38 cellular contexts compared by ENCODE assay signal in the genomic region with DNA sequence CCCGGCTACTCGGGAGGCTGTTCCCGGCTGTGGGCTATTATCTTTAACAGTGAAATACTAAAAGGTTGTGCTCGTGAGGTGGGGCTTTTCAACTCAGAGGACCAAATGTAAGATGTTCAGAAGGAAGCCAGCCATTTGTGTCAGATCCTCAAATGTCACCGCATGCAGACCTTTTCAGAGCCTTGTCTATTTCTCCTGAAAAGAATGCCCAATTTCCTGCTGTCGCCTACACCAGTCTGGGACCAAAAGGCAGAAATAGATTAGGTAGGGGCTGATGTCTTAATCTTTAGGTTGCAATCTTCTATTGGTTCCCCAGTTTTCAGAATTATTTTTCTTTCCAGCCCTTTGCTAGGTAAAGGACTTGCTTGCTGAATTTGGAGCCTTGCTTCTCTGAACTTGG. TPM values are rescaled to one million over a fixed set of nuclear protein-coding genes. Genes with fewer than 3 reads are reported as not detected.
"Had no signal": no experiment of that assay in that cellular context is flagged by ENCODE, and none has a peak within 500 bp of the region (broad histone marks: within the 10 kb centered on the region; RNA-seq: fewer than 3 reads in every experiment).

No MANE protein-coding gene starts in this region.

- H3K36me3 ChIP-seq: ascending aorta, cardiac muscle cell had no signal

- FAIRE-seq: bronchial epithelial cell, TTC549 had no signal

- H3K27me3 ChIP-seq: ascending aorta, cardiac muscle cell had no signal

- DNase-seq: activated B cell treated with CpG ODN at 0.5 μM for 24 hours; activated CD4-positive, alpha-beta memory T cell treated with anti-CD3 and anti-CD28 coated beads, Interleukin-2, amount 10 ng/mL, durations not matched to agents 7 days and 5 days; activated CD4-positive, alpha-beta T cell treated with anti-CD3 and anti-CD28 coated beads for 4 hours; activated CD4-positive, alpha-beta T cell treated with anti-CD3 and anti-CD28 coated beads, Interleukin-2, amount 10 ng/mL, durations not matched to agents 24 days and 14 days; activated CD4-positive, alpha-beta T cell treated with anti-CD3 and anti-CD28 coated beads, Interleukin-2, amount 50 U/mL, for 1 hour; activated CD4-positive, alpha-beta T cell treated with anti-CD3 and anti-CD28 coated beads, Interleukin-2, amount 50 U/mL, for 4 hours; activated CD4-positive, CD25-positive, alpha-beta regulatory T cell treated with anti-CD3 and anti-CD28 coated beads, Interleukin-2, amount 50 U/mL, for 72 hours; activated CD8-positive, alpha-beta memory T cell treated with anti-CD3 and anti-CD28 coated beads for 24 hours; activated CD8-positive, alpha-beta memory T cell treated with anti-CD3 and anti-CD28 coated beads, Interleukin-2, amount 10 ng/mL, durations not matched to agents 7 days and 5 days; activated CD8-positive, alpha-beta memory T cell treated with anti-CD3 and anti-CD28 coated beads, Interleukin-2, amount 50 U/mL, for 48 hours; activated effector memory CD4-positive, alpha-beta T cell treated with Interleukin-2 at 50 U/mL for 16 hours; activated gamma-delta T cell; activated naive CD4-positive, alpha-beta T cell treated with anti-CD3 and anti-CD28 coated beads, Interleukin-2, amount 10 ng/mL, durations not matched to agents 7 days and 5 days; activated naive CD4-positive, alpha-beta T cell treated with Interleukin-2 at 50 U/mL for 16 hours; activated naive CD8-positive, alpha-beta T cell treated with anti-CD3 and anti-CD28 coated beads, Interleukin-2, amount 10 ng/mL, durations not matched to agents 7 days and 5 days; activated naive CD8-positive, alpha-beta T cell treated with anti-CD3 and anti-CD28 coated beads, Interleukin-2, amount 50 U/mL, for 24 hours; activated T-cell treated with anti-CD3 and anti-CD28 coated beads, Interleukin-2, amount 50 U/mL, for 24 hours; activated T-cell treated with anti-CD3 and anti-CD28 coated beads, Interleukin-2, amount 50 U/mL, for 48 hours; amygdala; anterior cingulate cortex; caudate nucleus; cerebellar nuclear complex; T-helper 1 cell; T-helper 2 cell; T-helper 9 cell had no signal

- H3K27ac ChIP-seq: ascending aorta, cardiac muscle cell, VCaP had no signal

- H3K36me3 Mint-ChIP-seq: activated CD8-positive, alpha-beta memory T cell treated with anti-CD3 and anti-CD28 coated beads, Interleukin-2, amount 10 ng/mL, durations not matched to agents 7 days and 5 days; activated naive CD4-positive, alpha-beta T cell treated with anti-CD3 and anti-CD28 coated beads, Interleukin-2, amount 10 ng/mL, durations not matched to agents 7 days and 5 days; activated naive CD4-positive, alpha-beta T cell treated with anti-CD3 and anti-CD28 coated beads, Interleukin-2, amount 50 U/mL, for 24 hours; activated naive CD8-positive, alpha-beta T cell; activated naive CD8-positive, alpha-beta T cell treated with anti-CD3 and anti-CD28 coated beads, Interleukin-2, amount 10 ng/mL, durations not matched to agents 7 days and 5 days; brain had no signal

- H3K27ac Mint-ChIP-seq: activated B cell treated with CpG ODN at 0.5 μM for 24 hours; activated CD4-positive, alpha-beta memory T cell treated with anti-CD3 and anti-CD28 coated beads, Interleukin-2, amount 10 ng/mL, durations not matched to agents 7 days and 5 days; activated CD4-positive, alpha-beta T cell treated with anti-CD3 and anti-CD28 coated beads, Interleukin-2, amount 10 ng/mL, durations not matched to agents 24 days and 14 days; activated CD8-positive, alpha-beta memory T cell treated with anti-CD3 and anti-CD28 coated beads, Interleukin-2, amount 10 ng/mL, durations not matched to agents 7 days and 5 days; activated naive CD4-positive, alpha-beta T cell treated with anti-CD3 and anti-CD28 coated beads, Interleukin-2, amount 10 ng/mL, durations not matched to agents 7 days and 5 days; activated naive CD4-positive, alpha-beta T cell treated with anti-CD3 and anti-CD28 coated beads, Interleukin-2, amount 50 U/mL, for 24 hours; activated naive CD8-positive, alpha-beta T cell; activated naive CD8-positive, alpha-beta T cell treated with anti-CD3 and anti-CD28 coated beads, Interleukin-2, amount 10 ng/mL, durations not matched to agents 7 days and 5 days; activated naive CD8-positive, alpha-beta T cell treated with anti-CD3 and anti-CD28 coated beads, Interleukin-2, amount 50 U/mL, for 24 hours; activated T-cell treated with anti-CD3 and anti-CD28 coated beads, Interleukin-2, amount 50 U/mL, for 24 hours; activated T-helper 2 cell treated with anti-CD3 and anti-CD28 coated beads, Interferon-gamma antibody, Interleukin-2, Interleukin-4, amounts not matched to agents 10 μg/mL and 5 μg/mL and 100 μg/mL, durations not matched to agents 14 hours and 24 hours and 36 hours; brain; T-helper 1 cell treated with Interleukin-12 subunit alpha and Interleukin-12 subunit beta and Interleukin-4 antibody, amounts not matched to agents 30 μg/mL and 1 μg/mL, for 36 hours; T-helper 2 cell treated with Interferon-gamma antibody and Interleukin-4, amounts not matched to agents 5 μg/mL and 100 μg/mL, for 36 hours had no signal

- H3K4me1 ChIP-seq: ascending aorta had no signal

- ATAC-seq: activated CD8-positive, alpha-beta memory T cell treated with anti-CD3 and anti-CD28 coated beads, Interleukin-2, amount 10 ng/mL, durations not matched to agents 7 days and 5 days; activated naive CD8-positive, alpha-beta T cell treated with anti-CD3 and anti-CD28 coated beads, Interleukin-2, amount 50 U/mL, for 24 hours had no signal

- H3K9me3 ChIP-seq: ascending aorta had no signal

- H3K4me1 Mint-ChIP-seq: activated B cell treated with CpG ODN at 0.5 μM for 24 hours, brain had no signal

- H3K4me3 ChIP-seq: ascending aorta, cardiac muscle cell had no signal

- H3K9me3 Mint-ChIP-seq: activated B cell treated with CpG ODN at 0.5 μM for 24 hours; activated CD4-positive, alpha-beta memory T cell treated with anti-CD3 and anti-CD28 coated beads, Interleukin-2, amount 10 ng/mL, durations not matched to agents 7 days and 5 days; activated CD4-positive, alpha-beta T cell treated with anti-CD3 and anti-CD28 coated beads, Interleukin-2, amount 10 ng/mL, durations not matched to agents 24 days and 14 days; activated naive CD4-positive, alpha-beta T cell treated with anti-CD3 and anti-CD28 coated beads, Interleukin-2, amount 10 ng/mL, durations not matched to agents 7 days and 5 days; activated naive CD4-positive, alpha-beta T cell treated with anti-CD3 and anti-CD28 coated beads, Interleukin-2, amount 50 U/mL, for 24 hours; activated naive CD8-positive, alpha-beta T cell treated with anti-CD3 and anti-CD28 coated beads, Interleukin-2, amount 10 ng/mL, durations not matched to agents 7 days and 5 days; activated naive CD8-positive, alpha-beta T cell treated with anti-CD3 and anti-CD28 coated beads, Interleukin-2, amount 50 U/mL, for 24 hours; activated T-cell treated with anti-CD3 and anti-CD28 coated beads, Interleukin-2, amount 50 U/mL, for 24 hours; activated T-helper 2 cell treated with anti-CD3 and anti-CD28 coated beads, Interferon-gamma antibody, Interleukin-2, Interleukin-4, amounts not matched to agents 10 μg/mL and 5 μg/mL and 100 μg/mL, durations not matched to agents 14 hours and 24 hours and 36 hours; brain; central memory CD8-positive, alpha-beta T cell; T-helper 1 cell treated with Interleukin-12 subunit alpha and Interleukin-12 subunit beta and Interleukin-4 antibody, amounts not matched to agents 30 μg/mL and 1 μg/mL, for 36 hours; T-helper 2 cell treated with Interferon-gamma antibody and Interleukin-4, amounts not matched to agents 5 μg/mL and 100 μg/mL, for 36 hours had no signal

- H3K4me3 Mint-ChIP-seq: activated B cell treated with CpG ODN at 0.5 μM for 24 hours; activated CD4-positive, alpha-beta memory T cell treated with anti-CD3 and anti-CD28 coated beads, Interleukin-2, amount 10 ng/mL, durations not matched to agents 7 days and 5 days; activated CD4-positive, alpha-beta T cell treated with anti-CD3 and anti-CD28 coated beads, Interleukin-2, amount 10 ng/mL, durations not matched to agents 24 days and 14 days; activated CD8-positive, alpha-beta memory T cell treated with anti-CD3 and anti-CD28 coated beads, Interleukin-2, amount 10 ng/mL, durations not matched to agents 7 days and 5 days; activated naive CD4-positive, alpha-beta T cell treated with anti-CD3 and anti-CD28 coated beads, Interleukin-2, amount 10 ng/mL, durations not matched to agents 7 days and 5 days; activated naive CD4-positive, alpha-beta T cell treated with anti-CD3 and anti-CD28 coated beads, Interleukin-2, amount 50 U/mL, for 24 hours; activated naive CD8-positive, alpha-beta T cell; activated naive CD8-positive, alpha-beta T cell treated with anti-CD3 and anti-CD28 coated beads, Interleukin-2, amount 10 ng/mL, durations not matched to agents 7 days and 5 days; activated naive CD8-positive, alpha-beta T cell treated with anti-CD3 and anti-CD28 coated beads, Interleukin-2, amount 50 U/mL, for 24 hours; activated T-cell treated with anti-CD3 and anti-CD28 coated beads, Interleukin-2, amount 50 U/mL, for 24 hours; brain; central memory CD8-positive, alpha-beta T cell; T-helper 1 cell treated with Interleukin-12 subunit alpha and Interleukin-12 subunit beta and Interleukin-4 antibody, amounts not matched to agents 30 μg/mL and 1 μg/mL, for 36 hours; T-helper 2 cell treated with Interferon-gamma antibody and Interleukin-4, amounts not matched to agents 5 μg/mL and 100 μg/mL, for 36 hours had no signal

RNA-seq across cellular contexts. Expression of gene SCNN1G, which starts 24.4 kb away (rescaled TPM):
- total RNA-seq: activated B cell treated with CpG ODN at 0.5 μM for 24 hours; activated CD4-positive, alpha-beta memory T cell treated with anti-CD3 and anti-CD28 coated beads, Interleukin-2, amount 10 ng/mL, durations not matched to agents 7 days and 5 days; activated CD4-positive, alpha-beta T cell treated with anti-CD3 and anti-CD28 coated beads, Interleukin-2, amount 10 ng/mL, durations not matched to agents 24 days and 14 days; activated CD8-positive, alpha-beta memory T cell treated with anti-CD3 and anti-CD28 coated beads, Interleukin-2, amount 10 ng/mL, durations not matched to agents 7 days and 5 days; activated naive CD8-positive, alpha-beta T cell treated with anti-CD3 and anti-CD28 coated beads, Interleukin-2, amount 10 ng/mL, durations not matched to agents 7 days and 5 days; activated T-helper 2 cell treated with anti-CD3 and anti-CD28 coated beads, Interferon-gamma antibody, Interleukin-2, Interleukin-4, amounts not matched to agents 10 μg/mL and 5 μg/mL and 100 μg/mL, durations not matched to agents 14 hours and 24 hours and 36 hours; ascending aorta; bronchial epithelial cell; cardiac muscle cell; chondrocyte had no signal
- polyA plus RNA-seq: cardiac muscle cell had no signal
